ENCODE assay signal across 17 cellular contexts in the genomic region with DNA sequence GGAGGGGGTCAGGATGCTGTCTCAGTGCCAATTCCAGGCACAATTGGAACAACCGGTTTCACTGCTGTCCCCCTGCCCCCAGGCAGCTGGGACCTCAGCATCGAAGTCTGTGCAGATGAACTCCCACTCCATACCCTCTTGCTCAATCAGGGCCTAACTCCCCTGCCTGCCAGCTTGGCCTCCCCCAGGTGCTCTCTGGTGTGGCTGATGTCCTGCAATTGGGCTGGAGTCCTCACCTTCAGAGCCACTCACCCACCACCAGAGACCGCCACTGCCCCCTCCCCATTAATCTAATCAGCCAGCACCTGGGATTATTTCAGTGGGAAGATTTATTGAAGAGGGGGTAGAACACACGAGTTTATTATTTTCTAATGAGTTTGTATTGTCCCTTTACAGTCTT.
DNase-seq lines count a peak whose midpoint lies in the region; ATAC-seq and TF ChIP-seq lines count a peak whose summit lies in the region.
"Had no signal": no experiment of that assay in that cellular context is flagged by ENCODE, and none has a peak within 500 bp of the region (broad histone marks: within the 10 kb centered on the region; RNA-seq: fewer than 3 reads in every experiment).

No MANE protein-coding gene starts in this region.

- H3K27me3 Mint-ChIP-seq in H9 (ENCODE audit: low read depth) (no peaks in the 10 kb centered on the region), T-helper 17 cell (no peaks in the 10 kb centered on the region)

- no peak overlapping the region for H4K12ac ChIP-seq in trophoblast cell (ENCODE audit: low read depth, low read length)

- no peaks in the 10 kb centered on the region for H4K20me1 ChIP-seq in H9 (ENCODE audit: control insufficient read depth, insufficient read depth, insufficient read length)
- H4K20me1 ChIP-seq: BLaER1 had no signal

- H2BK15ac ChIP-seq in H9 (ENCODE audit: low read depth, low read length) = no peak overlapping the region

- H3K27me3 ChIP-seq in H9 (ENCODE audit: insufficient read depth, low read length) (no peaks in the 10 kb centered on the region), trophoblast cell (ENCODE audit: insufficient read depth, low read length) (no peaks in the 10 kb centered on the region)
- H3K27me3 ChIP-seq: BLaER1, MG63, SJSA1 had no signal

- H3K79me1 ChIP-seq in H9 (ENCODE audit: insufficient read depth, low read depth, low read length, poor library complexity, severe bottlenecking) = no peaks in the 10 kb centered on the region
- H3K79me1 ChIP-seq in trophoblast cell (ENCODE audit: low read length) = peaks cover 7% of the 10 kb centered on the region

- no peak overlapping the region for H3T11ph ChIP-seq in H9 (ENCODE audit: low read length)

- no peaks in the 10 kb centered on the region for H3K9me3 ChIP-seq in H9 (ENCODE audit: control insufficient read depth, low read depth, low read length)
- H3K9me3 ChIP-seq in T-helper 17 cell (ENCODE audit: control insufficient read depth, low read length, poor library complexity, severe bottlenecking) = no peaks in the 10 kb centered on the region
- no peaks in the 10 kb centered on the region for H3K9me3 ChIP-seq in trophoblast cell (ENCODE audit: insufficient read depth, low read depth, low read length)
- H3K9me3 ChIP-seq: BLaER1, MG63, SJSA1 had no signal

- peak; percentile 50 for DNase-seq in H9
- DNase-seq in T-helper 17 cell = no peak
- DNase-seq in iPS-NIHi11 (ENCODE audit: low spot score) = peak; percentile 42
- DNase-seq in trophoblast cell = no peak
- no peak for DNase-seq in EL
- no peak for DNase-seq in OCI-M2 (lab: John Stamatoyannopoulos, UW; ENCODE audit: unreplicated experiment)
- DNase-seq in AG20443 (ENCODE audit: low spot score) = no peak
- DNase-seq: CD8-positive, alpha-beta memory T cell; MG63; NCI-H1105; NCI-H1694 treated with DMSO at 0.1 percent for 48 hours; NCI-H446 treated with DMSO at 0.1 percent for 48 hours had no signal

- no peak overlapping the region for H2AFZ ChIP-seq in H9 (ENCODE audit: low read length)
- no peak overlapping the region for H2AFZ ChIP-seq in trophoblast cell (ENCODE audit: insufficient read depth, low read length, poor library complexity)

- no peak overlapping the region for H3K4me3 ChIP-seq in trophoblast cell (ENCODE audit: low read depth, low read length)
- H3K4me3 ChIP-seq: BLaER1, GM12878, MG63, SJSA1 had no signal

- no peak overlapping the region for H2BK120ac ChIP-seq in H9 (ENCODE audit: low read depth, low read length, poor library complexity, severe bottlenecking)
- H2BK120ac ChIP-seq in trophoblast cell (ENCODE audit: insufficient read depth, low read length, poor library complexity) = peak overlapping the region; percentile 35

- no peaks in the 10 kb centered on the region for H3K23me2 ChIP-seq in H9 (ENCODE audit: insufficient read length, low read depth, low read length, poor library complexity, severe bottlenecking)

- H2AK5ac ChIP-seq in H9 (ENCODE audit: insufficient read length, low read length) = no peak overlapping the region
- H2AK5ac ChIP-seq in trophoblast cell (ENCODE audit: low read length) = no peak overlapping the region

- H3K36me3 ChIP-seq in trophoblast cell (ENCODE audit: control insufficient read depth in 1 of 2, insufficient read depth in 2 of 2, low read length in 2 of 2) = no peaks in the 10 kb centered on the region
- H3K36me3 ChIP-seq: BLaER1, MG63, SJSA1 had no signal

- H3K9me3 Mint-ChIP-seq in H9 = no peaks in the 10 kb centered on the region
- H3K9me3 Mint-ChIP-seq: CD8-positive, alpha-beta memory T cell had no signal

- no peak overlapping the region for H2BK5ac ChIP-seq in H9 (ENCODE audit: insufficient read length, low read length)
- peak overlapping the region; percentile 44 for H2BK5ac ChIP-seq in trophoblast cell (ENCODE audit: low read depth, low read length, poor library complexity)

- H3K18ac ChIP-seq in H9 (ENCODE audit: insufficient read length, low read depth, low read length) (no peak overlapping the region), trophoblast cell (ENCODE audit: low read length) (no peak overlapping the region)

- WGBS in H9 (ENCODE audit: extremely low coverage, insufficient read length, low lambda C conversion rate) = no CpG with 5 or more reads among the region's 4 CpGs
- WGBS in trophoblast cell (ENCODE audit: extremely low coverage, insufficient coverage, insufficient read length) = no CpG with 5 or more reads among the region's 4 CpGs

- H3K27ac Mint-ChIP-seq in H9 (peak overlapping the region in 2 of 3 experiments; percentile 0 to 63; a peak in 2 of 7 replicates), T-helper 17 cell (peak overlapping the region; percentile 1)

- no peak overlapping the region for H4K5ac ChIP-seq in H9 (ENCODE audit: insufficient read length, low read depth, low read length)

- H3K56ac ChIP-seq in H9 (ENCODE audit: insufficient read length, low read depth, low read length) = no peak overlapping the region

- H3K23ac ChIP-seq in H9 (ENCODE audit: insufficient read length, low read depth, low read length) = no peak overlapping the region
- H3K23ac ChIP-seq in trophoblast cell (ENCODE audit: low read length) = no peak overlapping the region

- H3K4me3 Mint-ChIP-seq in H9 = no peak overlapping the region
- H3K4me3 Mint-ChIP-seq in T-helper 17 cell = no peak overlapping the region
- H3K4me3 Mint-ChIP-seq: CD8-positive, alpha-beta memory T cell had no signal

- H3K14ac ChIP-seq in H9 (ENCODE audit: insufficient read depth, low read length) (no peak overlapping the region), trophoblast cell (ENCODE audit: low read length) (peak overlapping the region; percentile 47)

- H4K8ac ChIP-seq in H9 (replicated peaks; ENCODE audit: insufficient read length, low read depth, low read length) (no peak overlapping the region), trophoblast cell (ENCODE audit: low read depth, low read length) (peak overlapping the region; percentile 58)

- H3K9ac ChIP-seq in H9 (ENCODE audit: extremely low read depth, insufficient read length, low read length) (no peak overlapping the region), trophoblast cell (ENCODE audit: low read length) (no peak overlapping the region)
- H3K9ac ChIP-seq: BLaER1, KMS-11 had no signal

- H3K27ac ChIP-seq in H9 (ENCODE audit: insufficient read length, low read depth, low read length) (no peak overlapping the region), trophoblast cell (ENCODE audit: low read depth, low read length) (peak overlapping the region; percentile 21)
- H3K27ac ChIP-seq: BLaER1, KMS-11, RWPE1, SJSA1 had no signal

- H3K4me1 ChIP-seq in H9 (ENCODE audit: insufficient read depth, low read length) (no peaks in the 10 kb centered on the region), trophoblast cell (ENCODE audit: control insufficient read depth in 1 of 2, insufficient read depth in 2 of 2, low read length in 2 of 2) (peaks cover 12 to 20% of the 10 kb centered on the region in 2 experiments)
- H3K4me1 ChIP-seq: SJSA1 had no signal

- H2BK12ac ChIP-seq in H9 (ENCODE audit: insufficient read length, low read depth, low read length) = no peak overlapping the region
- H2BK12ac ChIP-seq in trophoblast cell (ENCODE audit: low read length) = peak overlapping the region; percentile 20

- no peak overlapping the region for H2BK20ac ChIP-seq in H9 (ENCODE audit: low read depth, low read length, poor library complexity, severe bottlenecking)

- H3K79me2 ChIP-seq in H9 (ENCODE audit: insufficient read depth, low read length) = no peaks in the 10 kb centered on the region
- H3K79me2 ChIP-seq in trophoblast cell (ENCODE audit: control insufficient read depth, insufficient read depth, low read length, poor library complexity) = no peaks in the 10 kb centered on the region

- H3K4ac ChIP-seq in H9 (ENCODE audit: low read depth, low read length) (no peak overlapping the region), trophoblast cell (ENCODE audit: low read depth, low read length) (peak overlapping the region; percentile 23)

- TF ChIP-seq CTCF in H9 (conservative IDR thresholded peaks at IDR 0.05) = peak; percentile 67

- ATAC-seq in T-helper 17 cell = no peak
- ATAC-seq: GM12878 had no signal

- H3K4me1 Mint-ChIP-seq in H9 (peaks cover 0 to 6% of the 10 kb centered on the region in 2 experiments), T-helper 17 cell (peaks cover 15% of the 10 kb centered on the region)

- no peaks in the 10 kb centered on the region for H3K36me3 Mint-ChIP-seq in H9 (ENCODE audit: insufficient read depth in 1 of 3, low read depth in 3 of 3)
- peaks cover 2% of the 10 kb centered on the region for H3K36me3 Mint-ChIP-seq in T-helper 17 cell (ENCODE audit: low read depth)

- H4K91ac ChIP-seq in H9 (ENCODE audit: insufficient read length, low read depth, low read length) (no peak overlapping the region), trophoblast cell (ENCODE audit: low read depth, low read length) (peak overlapping the region; percentile 46)

- H3K4me2 ChIP-seq in H9 (ENCODE audit: insufficient read depth, insufficient read length, low read length) = no peak overlapping the region
- H3K4me2 ChIP-seq in trophoblast cell (ENCODE audit: low read length) = no peak overlapping the region
- H3K4me2 ChIP-seq: BLaER1, KMS-11 had no signal

Comparison
In these comparisons a context has a peak if more than half of its experiments do, and no peak if none do; other contexts are left out.
1. DNase-seq: peak in H9 (single experiment) and iPS-NIHi11 (single experiment); none in T-helper 17 cell (0 of 3), trophoblast cell (0 of 2), EL (single experiment), OCI-M2 (single experiment) and AG20443 (single experiment).